ENCODE assay signal across 12 cellular contexts in genomic region chr1:153212201-153212600, GRCh38. TPM values are rescaled to one million over a fixed set of nuclear protein-coding genes. Genes with fewer than 3 reads are reported as not detected.
"Had no signal": no experiment of that assay in that cellular context is flagged by ENCODE, and none has a peak within 500 bp of the region (broad histone marks: within the 10 kb centered on the region; RNA-seq: fewer than 3 reads in every experiment).

No MANE protein-coding gene starts in this region.

- FAIRE-seq: K562 had no signal

- H3K27ac ChIP-seq: GM23248, HL-60 had no signal

- H3K9me3 ChIP-seq: HAP-1 had no signal

- ATAC-seq: HCT116, K562 had no signal

- H2AFZ ChIP-seq: GM23248 had no signal

- H3K4me1 ChIP-seq: HAP-1 had no signal

- DNase-seq: GM23248, GOT3, H7, HFFc6, IMR-90, KG1 had no signal

- H3K9ac ChIP-seq: GM23248 had no signal

- H3K36me3 ChIP-seq: HAP-1 had no signal

- H3K4me3 ChIP-seq: GM23248, HAP-1, K562 had no signal

RNA-seq across cellular contexts. Expression of gene PRR9, which starts 5.2 kb away (rescaled TPM):
- total RNA-seq: GM23248, H4, H7, HFFc6, IMR-90 had no signal
- polyA plus RNA-seq: IMR-90 had no signal

RNA-seq across cellular contexts. Expression of gene LELP1, which starts 9.0 kb away (rescaled TPM):
- total RNA-seq: GM23248, H4, H7, HFFc6, HT1080, IMR-90, K562 had no signal
- polyA plus RNA-seq: GM23248, IMR-90, K562 had no signal

RNA-seq across cellular contexts. Expression of gene LORICRIN, which starts 47.3 kb away (rescaled TPM):
- total RNA-seq: GM23248, H4, H7, HFFc6, HT1080, IMR-90, K562 had no signal
- polyA plus RNA-seq: GM23248, IMR-90, K562 had no signal
